ENCODE assay signal across 23 cellular contexts in genomic region chr9:114184071-114184470, GRCh38. TPM values are rescaled to one million over a fixed set of nuclear protein-coding genes. Genes with fewer than 3 reads are reported as not detected.
DNase-seq lines count a peak whose midpoint lies in the region; ATAC-seq and TF ChIP-seq lines count a peak whose summit lies in the region.
"Had no signal": no experiment of that assay in that cellular context is flagged by ENCODE, and none has a peak within 500 bp of the region (broad histone marks: within the 10 kb centered on the region; RNA-seq: fewer than 3 reads in every experiment).

No MANE protein-coding gene starts in this region.

- no peaks in the 10 kb centered on the region for H3K9me3 Mint-ChIP-seq in stimulated activated naive CD8-positive, alpha-beta T cell treated with anti-CD3 and anti-CD28 coated beads, Interleukin-15, amount 100 ng/mL, for 72 hours
- H3K9me3 Mint-ChIP-seq: activated CD4-positive, alpha-beta T cell treated with anti-CD3 and anti-CD28 coated beads, Interleukin-2, amount 10 ng/mL, durations not matched to agents 24 days and 14 days; neural crest cell had no signal

- peak; percentile 16 for ATAC-seq in stimulated activated naive CD8-positive, alpha-beta T cell treated with anti-CD3 and anti-CD28 coated beads, Interleukin-15, Interleukin-2, amounts not matched to agents 100 U/mL and 50 U/mL, for 24 hours
- no peak for ATAC-seq in stimulated activated naive CD8-positive, alpha-beta T cell treated with anti-CD3 and anti-CD28 coated beads, Interleukin-15, amount 100 ng/mL, for 72 hours
- ATAC-seq in HG02571 (IDR thresholded peaks at IDR 0.05; ENCODE audit: unreplicated experiment), result no peak
- ATAC-seq in GM18907 (IDR thresholded peaks at IDR 0.05; ENCODE audit: unreplicated experiment), result no peak
- ATAC-seq: CD8-positive, alpha-beta T cell had no signal

- no peaks in the 10 kb centered on the region for H3K27me3 Mint-ChIP-seq in stimulated activated naive CD8-positive, alpha-beta T cell treated with anti-CD3 and anti-CD28 coated beads, Interleukin-15, amount 100 ng/mL, for 72 hours
- H3K27me3 Mint-ChIP-seq: activated CD4-positive, alpha-beta T cell treated with anti-CD3 and anti-CD28 coated beads, Interleukin-2, amount 10 ng/mL, durations not matched to agents 24 days and 14 days; activated naive CD8-positive, alpha-beta T cell had no signal

- no peaks in the 10 kb centered on the region for H3K27me3 ChIP-seq in WERI-Rb-1 (ENCODE audit: insufficient read depth, low read depth, severe bottlenecking)
- H3K27me3 ChIP-seq: stomach had no signal

- H3K9me3 ChIP-seq in WERI-Rb-1 (ENCODE audit: severe bottlenecking), result peaks cover under 1% of the 10 kb centered on the region
- H3K9me3 ChIP-seq: stomach had no signal

- no peak overlapping the region for H3K4me3 Mint-ChIP-seq in stimulated activated naive CD8-positive, alpha-beta T cell treated with anti-CD3 and anti-CD28 coated beads, Interleukin-15, amount 100 ng/mL, for 72 hours
- H3K4me3 Mint-ChIP-seq: activated CD4-positive, alpha-beta T cell treated with anti-CD3 and anti-CD28 coated beads, Interleukin-2, amount 10 ng/mL, durations not matched to agents 24 days and 14 days; activated naive CD8-positive, alpha-beta T cell; CD8-positive, alpha-beta T cell; neural crest cell had no signal

- no peak for TF ChIP-seq CTCF in WERI-Rb-1 (IDR thresholded peaks at IDR 0.05; ENCODE audit: low read depth, low read length)
- no peak for TF ChIP-seq CTCF in fibroblast of villous mesenchyme (IDR thresholded peaks at IDR 0.05; ENCODE audit: insufficient read depth, low read depth, low read length)

- H3K4me3 ChIP-seq in WERI-Rb-1 (ENCODE audit: low read depth, low read length) (no peak overlapping the region), fibroblast of villous mesenchyme (ENCODE audit: low read depth, low read length) (no peak overlapping the region)
- H3K4me3 ChIP-seq: SK-N-MC, stomach had no signal

- H3K27ac Mint-ChIP-seq in stimulated activated naive CD8-positive, alpha-beta T cell treated with anti-CD3 and anti-CD28 coated beads, Interleukin-15, amount 100 ng/mL, for 72 hours, result peak overlapping the region in 1 of 2 donors; percentile 75
- H3K27ac Mint-ChIP-seq: activated CD4-positive, alpha-beta T cell treated with anti-CD3 and anti-CD28 coated beads, Interleukin-2, amount 10 ng/mL, durations not matched to agents 24 days and 14 days; activated naive CD8-positive, alpha-beta T cell; CD8-positive, alpha-beta T cell had no signal

- DNase-seq in stimulated activated naive CD8-positive, alpha-beta T cell treated with anti-CD3 and anti-CD28 coated beads, Interleukin-15, Interleukin-2, amounts not matched to agents 100 U/mL and 50 U/mL, for 24 hours, result no peak
- no peak for DNase-seq in stimulated activated naive CD8-positive, alpha-beta T cell treated with anti-CD3 and anti-CD28 coated beads, Interleukin-15, amount 100 ng/mL, for 72 hours
- DNase-seq in WERI-Rb-1 (no peak), fibroblast of villous mesenchyme (ENCODE audit: low read depth) (peak; percentile 67), DMS153 treated with DMSO at 0.1 percent for 48 hours (lab: John Stamatoyannopoulos, UW; ENCODE audit: unreplicated experiment) (no peak), activated gamma-delta T cell treated with Interleukin-2 at 50 U/mL for 16 hours (no peak)
- DNase-seq: ACHN; activated CD4-positive, alpha-beta T cell treated with anti-CD3 and anti-CD28 coated beads, Interleukin-2, amount 10 ng/mL, durations not matched to agents 24 days and 14 days; activated T-cell treated with anti-CD3 and anti-CD28 coated beads for 4 hours; CD8-positive, alpha-beta T cell; central memory CD4-positive, alpha-beta T cell; effector CD8-positive, alpha-beta T cell; hippocampal formation; NCI-H187 treated with DMSO at 0.1 percent for 48 hours; NCI-H510A; retina; stomach; T1000 had no signal

- H3K4me1 Mint-ChIP-seq in stimulated activated naive CD8-positive, alpha-beta T cell treated with anti-CD3 and anti-CD28 coated beads, Interleukin-15, amount 100 ng/mL, for 72 hours, result no peaks in the 10 kb centered on the region
- H3K4me1 Mint-ChIP-seq: activated CD4-positive, alpha-beta T cell treated with anti-CD3 and anti-CD28 coated beads, Interleukin-2, amount 10 ng/mL, durations not matched to agents 24 days and 14 days had no signal

- H3K27ac ChIP-seq in WERI-Rb-1, result peak overlapping the region; percentile 8; the same call in 1 of the 2 replicates
- H3K27ac ChIP-seq: SK-N-MC, stomach had no signal

- H3K36me3 ChIP-seq in WERI-Rb-1, result peaks cover 60% of the 10 kb centered on the region
- H3K36me3 ChIP-seq: stomach had no signal

RNA-seq across cellular contexts. Expression of gene COL27A1, which starts 28.7 kb away (rescaled TPM):
- 22.9 and 23.3 TPM in 2 replicates for total RNA-seq in fibroblast of villous mesenchyme
